Comparison of ENCODE assay signal across 8 cellular contexts in the genomic region with DNA sequence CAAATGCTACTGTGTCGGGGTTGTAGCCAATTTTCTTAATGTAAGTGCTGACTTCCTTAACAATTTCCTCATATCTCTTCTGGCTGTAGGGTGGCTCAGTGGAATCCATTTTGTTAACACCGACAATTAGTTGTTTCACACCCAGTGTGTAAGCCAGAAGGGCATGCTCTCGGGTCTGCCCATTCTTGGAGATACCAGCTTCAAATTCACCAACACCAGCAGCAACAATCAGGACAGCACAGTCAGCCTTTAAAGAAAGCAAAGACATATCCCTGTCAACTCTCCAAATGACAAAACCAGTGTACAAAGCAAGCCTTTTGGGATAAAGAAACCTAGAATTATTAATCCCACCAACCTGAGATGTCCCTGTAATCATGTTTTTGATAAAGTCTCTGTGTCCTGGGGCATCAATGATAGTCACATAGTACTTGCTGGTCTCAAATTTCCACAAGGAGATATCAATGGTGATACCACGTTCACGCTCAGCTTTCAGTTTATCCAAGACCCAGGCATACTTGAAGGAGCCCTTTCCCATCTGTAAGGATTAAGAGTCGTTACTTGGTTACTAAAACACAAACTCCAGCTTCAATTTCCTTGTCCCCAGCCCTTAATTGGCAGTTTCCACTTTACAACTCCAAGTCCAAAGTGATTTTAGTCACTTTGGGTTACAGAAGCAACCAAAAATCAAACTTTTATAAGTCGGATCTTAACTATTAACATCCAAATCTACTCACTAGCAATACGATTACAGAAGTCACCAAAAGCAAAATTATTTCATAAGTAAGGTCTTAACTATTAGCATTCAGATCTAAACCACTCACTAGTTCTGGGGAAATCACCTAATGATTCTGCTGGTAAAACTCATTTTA. TPM values are rescaled to one million over a fixed set of nuclear protein-coding genes. Genes with fewer than 3 reads are reported as not detected.
DNase-seq lines count a peak whose midpoint lies in the region; ATAC-seq, FAIRE-seq and TF ChIP-seq lines count a peak whose summit lies in the region.
"Not testable (repeated sequence)": the region's sequence is repeated elsewhere in the genome, so short reads cannot be mapped to it uniquely, and the experiment has no call there.

No MANE protein-coding gene starts in this region.

- not testable (repeated sequence) for TF ChIP-seq EP300 in GM12878 (IDR thresholded peaks at IDR 0.05; ENCODE audit: borderline replicate concordance in 1 of 2, control insufficient read depth in 1 of 2, low read depth in 2 of 2, low read length in 2 of 2); esophagus muscularis mucosa (IDR thresholded peaks at IDR 0.05); ovary (IDR thresholded peaks at IDR 0.05); tibial nerve (IDR thresholded peaks at IDR 0.05)

- RAD21 ChIA-PET in GM12878 (lab: Charles Lee; ENCODE audit: unreplicated experiment), result interaction anchor here (0.7 to 5.7 kb wide), 8 partner anchors 10 to 88 kb away, joined by 3 to 49 read pairs (median 4); no protein-coding TSS in a partner anchor

- not testable (repeated sequence) for FAIRE-seq in GM12878 (lab: Jason Lieb, UNC)

- POLR2A ChIA-PET in GM12878 (lab: Charles Lee), result interaction anchor here (1.2 to 6.8 kb wide), 8 partner anchors 13 to 134 kb away, joined by 4 to 55 read pairs (median 32); a partner anchor contains a TSS

- not testable (repeated sequence) for H4K20me1 ChIP-seq in GM12878 (ENCODE audit: control insufficient read depth, insufficient read depth)

- WGBS in GM12878 (ENCODE audit: insufficient coverage, insufficient replicate concordance, low lambda C conversion rate, missing lambda C conversion rate), result 0% methylated on average over 6 of the region's 8 CpGs
- 2% methylated on average over 8 of the region's 8 CpGs for WGBS in esophagus muscularis mucosa
- WGBS in ovary, 3 donors, result 2 to 4% (median 3%) methylated on average over 7 to 8 of the region's 8 CpGs
- WGBS in tibial nerve, 2 donors, result 5% methylated on average over 8 of the region's 8 CpGs

- peak; percentile 32 for DNase-seq in DMS53 (lab: John Stamatoyannopoulos, UW)
- DNase-seq in WERI-Rb-1; GM12878 (ENCODE audit: low read depth, low spot score); esophagus muscularis mucosa (ENCODE audit: extremely low spot score); left lung; ovary; tibial nerve (ENCODE audit: low spot score in 2 of 2): not testable (repeated sequence)

- not testable (repeated sequence) for TF ChIP-seq RAD21 in GM12878 (IDR thresholded peaks at IDR 0.05; ENCODE audit: insufficient read depth, low read depth, low read length)

- SMC1A ChIA-PET in GM12878 (lab: Charles Lee; ENCODE audit: uncharacterized antibody, unreplicated experiment), result interaction anchor here (0.8 to 5.6 kb wide), 7 partner anchors 67 to 93 kb away, joined by 3 to 38 read pairs (median 5); a partner anchor contains a TSS

- in situ Hi-C loops in GM12878 (cut with MboI), result loop anchor here (25.0 kb wide), 1 partner anchor 93 kb away; no protein-coding TSS in a partner anchor

- not testable (repeated sequence) for H3K27me3 ChIP-seq in WERI-Rb-1 (ENCODE audit: insufficient read depth, low read depth, severe bottlenecking); GM12878 (replicated peaks in 1 of 2; ENCODE audit: control insufficient read depth in 2 of 2, insufficient read depth in 2 of 2, low read length in 1 of 2); esophagus muscularis mucosa; left lung; ovary; tibial nerve

- H3K9me3 ChIP-seq in KOPT-K1 (ENCODE audit: insufficient read depth, low read length, poor library complexity, severe bottlenecking); WERI-Rb-1 (ENCODE audit: severe bottlenecking); GM12878 (replicated peaks; ENCODE audit: control insufficient read depth, insufficient read depth, low read length); esophagus muscularis mucosa; left lung; ovary; tibial nerve: not testable (repeated sequence)

- H3K36me3 ChIP-seq in KOPT-K1 (ENCODE audit: insufficient read depth, low read length) (peaks cover 66% of the 10 kb centered on the region), WERI-Rb-1 (peaks cover 63% of the 10 kb centered on the region), GM12878 (ENCODE audit: control insufficient read depth in 2 of 2, insufficient read depth in 2 of 2, low read length in 1 of 2) (peaks cover 6 to 24% of the 10 kb centered on the region in 2 experiments), esophagus muscularis mucosa (peaks cover 32 to 55% (median 49%) of the 10 kb centered on the region in 4 donors), left lung (peaks cover 0 to 56% of the 10 kb centered on the region in 2 donors), tibial nerve (peaks cover 2 to 47% (median 11%) of the 10 kb centered on the region in 3 donors)
- not testable (repeated sequence) for H3K36me3 ChIP-seq in ovary

- peak overlapping the region; percentile 91 for H3K4me2 ChIP-seq in GM12878 (ENCODE audit: control insufficient read depth, insufficient read depth)

- peak overlapping the region; percentile 99 for H3K27ac ChIP-seq in KOPT-K1 (ENCODE audit: low read depth, low read length, poor library complexity, severe bottlenecking)
- peak overlapping the region; percentile 98 for H3K27ac ChIP-seq in WERI-Rb-1
- peak overlapping the region; percentile 100 for H3K27ac ChIP-seq in GM12878 (ENCODE audit: control insufficient read depth, insufficient read depth)
- peak overlapping the region; percentile 97 to 98 (median 98) for H3K27ac ChIP-seq in esophagus muscularis mucosa (replicated peaks in 1 of 4)
- H3K27ac ChIP-seq in left lung, result peak overlapping the region; percentile 100
- peak overlapping the region; percentile 79 to 99 for H3K27ac ChIP-seq in ovary
- peak overlapping the region; percentile 100 for H3K27ac ChIP-seq in tibial nerve

- not testable (repeated sequence) for TF ChIP-seq POLR2A in GM12878 (IDR thresholded peaks at IDR 0.05; ENCODE audit: low read depth, low read length); esophagus muscularis mucosa (IDR thresholded peaks at IDR 0.05; ENCODE audit: low read depth); ovary (IDR thresholded peaks at IDR 0.05); tibial nerve (IDR thresholded peaks at IDR 0.05)

- not testable (repeated sequence) for H2AFZ ChIP-seq in GM12878 (ENCODE audit: control insufficient read depth, low read depth, low read length)

- ATAC-seq in GM12878, left lung: not testable (repeated sequence)

- TF ChIP-seq CTCF in WERI-Rb-1 (IDR thresholded peaks at IDR 0.05; ENCODE audit: low read depth, low read length); GM12878 (IDR thresholded peaks at IDR 0.05 in 2 of 3, conservative IDR thresholded peaks at IDR 0.05 in 1 of 3; ENCODE audit: control insufficient read depth in 2 of 3, extremely low read depth in 1 of 3, insufficient read depth in 1 of 3, low read depth in 3 of 3, low read length in 3 of 3); esophagus muscularis mucosa (IDR thresholded peaks at IDR 0.05); left lung (IDR thresholded peaks at IDR 0.05); ovary (IDR thresholded peaks at IDR 0.05); tibial nerve (IDR thresholded peaks at IDR 0.05): not testable (repeated sequence)

- CTCF ChIA-PET in GM12878 (lab: Yijun Ruan, JAX), result interaction anchor here (1.2 to 3.6 kb wide), 8 partner anchors 8 to 832 kb away, joined by 3 to 16 read pairs (median 6); no protein-coding TSS in a partner anchor

- peak overlapping the region; percentile 86 for H3K4me3 ChIP-seq in WERI-Rb-1 (ENCODE audit: low read depth, low read length)
- H3K4me3 ChIP-seq in GM12878, result peak overlapping the region; percentile 91
- peak overlapping the region; percentile 70 to 96 (median 89) for H3K4me3 ChIP-seq in esophagus muscularis mucosa
- H3K4me3 ChIP-seq in left lung, result peak overlapping the region; percentile 78 to 96
- H3K4me3 ChIP-seq in ovary, result peak overlapping the region; percentile 76
- H3K4me3 ChIP-seq in tibial nerve, result peak overlapping the region; percentile 71 to 91 (median 82)

- intact Hi-C loops in GM12878 (cut with micrococcal nuclease; ENCODE audit: unreplicated experiment), result not testable (repeated sequence)
- intact Hi-C loops in esophagus muscularis mucosa (cut with DNase I), result loop anchor here (10.0 kb wide), 1 partner anchor 216 kb away; no protein-coding TSS in a partner anchor
- intact Hi-C loops in left lung (cut with DNase I), result loop anchor here in 1 of 2 donors (10.0 kb wide), 1 partner anchor 96 kb away; no protein-coding TSS in a partner anchor
- intact Hi-C loops in ovary (cut with DNase I), result loop anchor here in 2 of 4 donors (5.0 kb wide), 1 partner anchor 93 kb away; no protein-coding TSS in a partner anchor

- peaks cover 70% of the 10 kb centered on the region for H3K79me2 ChIP-seq in GM12878 (ENCODE audit: control insufficient read depth, insufficient read depth, low read length)

- BruUV-seq in GM12878 (replicated peaks; lab: Mats Ljungman, UMichigan), result TSS peak; percentile 69

- peaks cover 22% of the 10 kb centered on the region for H3K4me1 ChIP-seq in GM12878 (ENCODE audit: control insufficient read depth, insufficient read depth, low read length)
- H3K4me1 ChIP-seq in esophagus muscularis mucosa, result peaks cover 42 to 74% (median 68%) of the 10 kb centered on the region in 4 donors
- H3K4me1 ChIP-seq in left lung, result peaks cover 19 to 61% of the 10 kb centered on the region in 2 donors
- not testable (repeated sequence) for H3K4me1 ChIP-seq in ovary (ENCODE audit: insufficient read depth)
- H3K4me1 ChIP-seq in tibial nerve, result peaks cover 2 to 65% (median 38%) of the 10 kb centered on the region in 4 donors

- H3K9ac ChIP-seq in GM12878 (ENCODE audit: control insufficient read depth, insufficient read depth, low read length), result peak overlapping the region; percentile 100

RNA-seq across cellular contexts. Expression of a gene that starts 1.6 kb away (rescaled TPM):
- total RNA-seq in GM12878 (2013; cell fraction: nucleolus; rRNA removed), result 2,824 and 2,968 TPM in 2 replicates
- total RNA-seq in GM12878 (2014; rRNA removed) (14,131 and 16,902 TPM in 2 replicates), GM12878 (2014; rRNA removed; fragmentation: Illumina TruSeq; extraction: Trizol) (17,468 and 18,090 TPM in 2 replicates), GM12878 (2021) (14,684 and 15,216 TPM in 2 replicates), esophagus muscularis mucosa (over 10,000 TPM in 3 of 4 donors, 1,000 to 10,000 TPM in 1; 6,828 to 12,822 (median 11,636) TPM), left lung (1,000 to 10,000 TPM; 7,825 to 9,246 TPM), ovary (over 10,000 TPM; 15,703 to 19,058 (median 16,968) TPM), tibial nerve (1,000 to 10,000 TPM; 7,087 to 8,344 (median 7,781) TPM)
- polyA plus RNA-seq in GM12878 (2011; ENCODE audit: low read depth), result 27,080 TPM
- polyA plus RNA-seq in GM12878 (2011; rRNA removed) (17,795 and 20,374 TPM in 2 replicates), GM12878 (2014; fragmentation: Illumina TruSeq; extraction: Trizol) (16,201 and 18,845 TPM in 2 replicates), GM12878 (2014; fragmentation: Nextera tagmentation; extraction: Ambion mirVana) (over 10,000 TPM in 1 of 2 experiments, 1,000 to 10,000 TPM in 1; 8,305 to 13,725 TPM), GM12878 (2014; rRNA removed) (12,347 and 14,133 TPM in 2 replicates), GM12878 (2016; fragmentation: Nextera tagmentation; extraction: Ambion mirVana) (1,000 to 10,000 TPM; 4,214 to 4,415 TPM), ovary (over 10,000 TPM; 15,578 to 19,769 TPM)
- 14,330 and 16,559 TPM in 2 replicates for polyA plus RNA-seq in GM12878 (2011; cell fraction: cytosol; rRNA removed)
- polyA plus RNA-seq in GM12878 (2011; cell fraction: nucleus; rRNA removed), result 5,187 and 6,059 TPM in 2 replicates
- 16,010 and 19,176 TPM in 2 replicates for polyA plus RNA-seq in GM12878 (2012)
- 12,533 and 15,137 TPM in 2 replicates for polyA minus RNA-seq in GM12878 (2011; rRNA and poly(A)+ RNA removed)
- polyA minus RNA-seq in GM12878 (2011; cell fraction: cytosol; rRNA and poly(A)+ RNA removed), result 4,012 and 4,567 TPM in 2 replicates
- polyA minus RNA-seq in GM12878 (2011; cell fraction: nucleus; rRNA and poly(A)+ RNA removed), result 1,103 and 1,176 TPM in 2 replicates

RNA-seq across cellular contexts. Expression of a gene that starts 57.7 kb away (rescaled TPM):
- 80.2 and 92.1 TPM in 2 replicates for total RNA-seq in GM12878 (2013; cell fraction: nucleolus; rRNA removed)
- total RNA-seq in GM12878 (2014; rRNA removed) (40.4 and 41.8 TPM in 2 replicates), GM12878 (2014; rRNA removed; fragmentation: Illumina TruSeq; extraction: Trizol) (35.2 and 40.8 TPM in 2 replicates), GM12878 (2021) (30.2 and 30.7 TPM in 2 replicates), esophagus muscularis mucosa (10 to 100 TPM; 15.2 to 38.6 (median 25.7) TPM), left lung (10 to 100 TPM; 18.9 to 27.3 TPM), ovary (10 to 100 TPM; 23.2 to 43.1 (median 32.2) TPM), tibial nerve (10 to 100 TPM; 31.0 to 42.8 (median 37.9) TPM)
- 11.0 TPM for polyA plus RNA-seq in GM12878 (2011; ENCODE audit: low read depth)
- polyA plus RNA-seq in GM12878 (2011; rRNA removed) (35.5 and 42.0 TPM in 2 replicates), GM12878 (2014; fragmentation: Illumina TruSeq; extraction: Trizol) (29.4 and 38.0 TPM in 2 replicates), GM12878 (2014; fragmentation: Nextera tagmentation; extraction: Ambion mirVana) (10 to 100 TPM; 24.8 to 28.0 TPM), GM12878 (2014; rRNA removed) (25.5 and 26.4 TPM in 2 replicates), GM12878 (2016; fragmentation: Nextera tagmentation; extraction: Ambion mirVana) (10 to 100 TPM; 45.1 to 53.6 TPM), ovary (10 to 100 TPM; 19.8 to 20.7 TPM)
- 37.7 and 61.3 TPM in 2 replicates for polyA plus RNA-seq in GM12878 (2011; cell fraction: cytosol; rRNA removed)
- 59.3 and 94.5 TPM in 2 replicates for polyA plus RNA-seq in GM12878 (2011; cell fraction: nucleus; rRNA removed)
- polyA plus RNA-seq in GM12878 (2012), result 15.1 and 19.1 TPM in 2 replicates
- 49.0 and 62.7 TPM in 2 replicates for polyA minus RNA-seq in GM12878 (2011; rRNA and poly(A)+ RNA removed)
- polyA minus RNA-seq in GM12878 (2011; cell fraction: cytosol; rRNA and poly(A)+ RNA removed), result 22.2 and 25.3 TPM in 2 replicates
- 43.8 and 57.9 TPM in 2 replicates for polyA minus RNA-seq in GM12878 (2011; cell fraction: nucleus; rRNA and poly(A)+ RNA removed)
